In the genomic region with DNA sequence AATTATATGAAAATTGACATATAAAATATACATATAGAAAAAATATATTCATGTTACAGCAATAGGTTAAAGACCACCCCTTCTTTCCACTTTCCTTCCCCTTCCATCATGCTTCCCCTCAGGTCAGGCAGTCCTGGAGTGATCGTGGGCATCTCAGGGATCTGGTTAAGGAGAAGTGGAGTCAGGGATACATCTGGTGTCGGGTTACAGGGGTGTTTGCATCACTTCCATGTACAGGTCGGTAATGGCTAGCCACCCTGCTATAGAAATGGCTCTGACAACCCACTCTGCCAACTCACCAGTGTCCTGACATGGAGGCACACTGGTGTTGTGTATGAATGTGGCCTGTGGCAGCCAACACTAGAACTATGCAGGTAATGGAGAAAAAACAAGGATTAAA, we compare ENCODE assay signal across 34 cellular contexts.
"Had no signal": no experiment of that assay in that cellular context is flagged by ENCODE, and none has a peak within 500 bp of the region (broad histone marks: within the 10 kb centered on the region; RNA-seq: fewer than 3 reads in every experiment).

No MANE protein-coding gene starts in this region.

- H3K36me3 ChIP-seq: adrenal gland, cardiac muscle cell, colonic mucosa, WERI-Rb-1 had no signal

- DNase-seq: activated CD4-positive, alpha-beta memory T cell treated with anti-CD3 and anti-CD28 coated beads for 36 hours; activated CD4-positive, alpha-beta T cell treated with anti-CD3 and anti-CD28 coated beads for 36 hours; activated CD4-positive, alpha-beta T cell treated with anti-CD3 and anti-CD28 coated beads, Interleukin-2, amount 10 ng/mL, durations not matched to agents 24 days and 14 days; activated CD4-positive, CD25-positive, alpha-beta regulatory T cell; activated CD4-positive, CD25-positive, alpha-beta regulatory T cell treated with anti-CD3 and anti-CD28 coated beads, Interleukin-2, amount 50 U/mL, for 72 hours; activated CD8-positive, alpha-beta memory T cell treated with anti-CD3 and anti-CD28 coated beads, Interleukin-2, amount 10 ng/mL, durations not matched to agents 7 days and 5 days; activated CD8-positive, alpha-beta memory T cell treated with anti-CD3 and anti-CD28 coated beads, Interleukin-2, amount 50 U/mL, for 4 hours; activated effector memory CD4-positive, alpha-beta T cell treated with anti-CD3 and anti-CD28 coated beads, Interleukin-2, amount 50 U/mL, for 16 hours; activated naive CD4-positive, alpha-beta T cell treated with anti-CD3 and anti-CD28 coated beads for 36 hours; activated naive CD8-positive, alpha-beta T cell treated with anti-CD3 and anti-CD28 coated beads for 36 hours; activated naive CD8-positive, alpha-beta T cell treated with anti-CD3 and anti-CD28 coated beads, Interleukin-2, amount 50 U/mL, for 24 hours; activated T-cell treated with anti-CD3 and anti-CD28 coated beads, Interleukin-2, amount 50 U/mL, for 1 hour; activated T-cell treated with anti-CD3 and anti-CD28 coated beads, Interleukin-2, amount 50 U/mL, for 48 hours; adrenal gland; amygdala; aorta; body of pancreas; central memory CD4-positive, alpha-beta T cell; cerebellar nuclear complex; colonic mucosa; effector memory CD4-positive, alpha-beta T cell; endodermal cell; foreskin fibroblast; head of caudate nucleus; T-helper 17 cell; T1000; WERI-Rb-1 had no signal

- H3K9me3 ChIP-seq: adrenal gland, body of pancreas, colonic mucosa had no signal

- H3K9me3 Mint-ChIP-seq: activated CD4-positive, alpha-beta memory T cell treated with anti-CD3 and anti-CD28 coated beads for 36 hours; activated CD4-positive, alpha-beta T cell treated with anti-CD3 and anti-CD28 coated beads, Interleukin-2, amount 10 ng/mL, durations not matched to agents 24 days and 14 days; activated naive CD4-positive, alpha-beta T cell treated with anti-CD3 and anti-CD28 coated beads for 36 hours; activated naive CD4-positive, alpha-beta T cell treated with anti-CD3 and anti-CD28 coated beads, Interleukin-2, amount 50 U/mL, for 24 hours; activated naive CD8-positive, alpha-beta T cell treated with anti-CD3 and anti-CD28 coated beads for 36 hours; activated naive CD8-positive, alpha-beta T cell treated with anti-CD3 and anti-CD28 coated beads, Interleukin-2, amount 50 U/mL, for 24 hours; activated T-helper 1 cell treated with anti-CD3 and anti-CD28 coated beads, Interleukin-12 subunit alpha, Interleukin-12 subunit beta, Interleukin-2, Interleukin-4 antibody, amounts not matched to agents 30 ng/mL and 10 ng/mL and 1 ng/mL, durations not matched to agents 14 hours and 24 hours and 36 hours; activated T-helper 2 cell treated with anti-CD3 and anti-CD28 coated beads, Interferon-gamma antibody, Interleukin-2, Interleukin-4, amounts not matched to agents 10 μg/mL and 5 μg/mL and 100 μg/mL, durations not matched to agents 14 hours and 24 hours and 36 hours; endodermal cell; T-helper 2 cell treated with Interferon-gamma antibody and Interleukin-4, amounts not matched to agents 5 μg/mL and 100 μg/mL, for 36 hours had no signal

- H3K4me1 ChIP-seq: body of pancreas, colonic mucosa had no signal

- H3K27ac ChIP-seq: adrenal gland, body of pancreas, cardiac muscle cell, colonic mucosa, WERI-Rb-1 had no signal

- ATAC-seq: activated CD4-positive, alpha-beta T cell treated with anti-CD3 and anti-CD28 coated beads for 36 hours; activated CD8-positive, alpha-beta memory T cell treated with anti-CD3 and anti-CD28 coated beads, Interleukin-2, amount 10 ng/mL, durations not matched to agents 7 days and 5 days; activated CD8-positive, alpha-beta T cell treated with anti-CD3 and anti-CD28 coated beads, Interleukin-2, amount 10 ng/mL, durations not matched to agents 7 days and 5 days; activated naive CD8-positive, alpha-beta T cell treated with anti-CD3 and anti-CD28 coated beads, Interleukin-2, amount 50 U/mL, for 24 hours; body of pancreas; esophagus mucosa; T-helper 17 cell had no signal

- H3K4me1 Mint-ChIP-seq: activated CD4-positive, alpha-beta T cell treated with anti-CD3 and anti-CD28 coated beads for 36 hours; activated CD4-positive, alpha-beta T cell treated with anti-CD3 and anti-CD28 coated beads, Interleukin-2, amount 10 ng/mL, durations not matched to agents 24 days and 14 days; activated CD8-positive, alpha-beta memory T cell treated with anti-CD3 and anti-CD28 coated beads, Interleukin-2, amount 10 ng/mL, durations not matched to agents 7 days and 5 days; activated naive CD4-positive, alpha-beta T cell treated with anti-CD3 and anti-CD28 coated beads, Interleukin-2, amount 50 U/mL, for 24 hours; activated naive CD8-positive, alpha-beta T cell treated with anti-CD3 and anti-CD28 coated beads for 36 hours; activated naive CD8-positive, alpha-beta T cell treated with anti-CD3 and anti-CD28 coated beads, Interleukin-2, amount 50 U/mL, for 24 hours; T-helper 17 cell had no signal

- H3K27me3 Mint-ChIP-seq: activated CD4-positive, alpha-beta memory T cell treated with anti-CD3 and anti-CD28 coated beads for 36 hours; activated CD4-positive, alpha-beta T cell treated with anti-CD3 and anti-CD28 coated beads for 36 hours; activated naive CD4-positive, alpha-beta T cell treated with anti-CD3 and anti-CD28 coated beads, Interleukin-2, amount 50 U/mL, for 24 hours; activated naive CD8-positive, alpha-beta T cell treated with anti-CD3 and anti-CD28 coated beads for 36 hours; activated naive CD8-positive, alpha-beta T cell treated with anti-CD3 and anti-CD28 coated beads, Interleukin-2, amount 50 U/mL, for 24 hours had no signal

- H3K36me3 Mint-ChIP-seq: activated CD4-positive, alpha-beta memory T cell treated with anti-CD3 and anti-CD28 coated beads for 36 hours; activated CD8-positive, alpha-beta memory T cell treated with anti-CD3 and anti-CD28 coated beads, Interleukin-2, amount 10 ng/mL, durations not matched to agents 7 days and 5 days; activated naive CD4-positive, alpha-beta T cell treated with anti-CD3 and anti-CD28 coated beads, Interleukin-2, amount 50 U/mL, for 24 hours; activated naive CD8-positive, alpha-beta T cell treated with anti-CD3 and anti-CD28 coated beads for 36 hours had no signal

- H3K27me3 ChIP-seq: adrenal gland, body of pancreas, colonic mucosa had no signal

- H3K27ac Mint-ChIP-seq: activated CD4-positive, alpha-beta memory T cell treated with anti-CD3 and anti-CD28 coated beads for 36 hours; activated CD4-positive, alpha-beta T cell treated with anti-CD3 and anti-CD28 coated beads for 36 hours; activated CD4-positive, alpha-beta T cell treated with anti-CD3 and anti-CD28 coated beads, Interleukin-2, amount 10 ng/mL, durations not matched to agents 24 days and 14 days; activated CD8-positive, alpha-beta memory T cell treated with anti-CD3 and anti-CD28 coated beads, Interleukin-2, amount 10 ng/mL, durations not matched to agents 7 days and 5 days; activated CD8-positive, alpha-beta T cell treated with anti-CD3 and anti-CD28 coated beads, Interleukin-2, amount 10 ng/mL, durations not matched to agents 7 days and 5 days; activated naive CD4-positive, alpha-beta T cell treated with anti-CD3 and anti-CD28 coated beads for 36 hours; activated naive CD4-positive, alpha-beta T cell treated with anti-CD3 and anti-CD28 coated beads, Interleukin-2, amount 50 U/mL, for 24 hours; activated naive CD8-positive, alpha-beta T cell treated with anti-CD3 and anti-CD28 coated beads for 36 hours; activated naive CD8-positive, alpha-beta T cell treated with anti-CD3 and anti-CD28 coated beads, Interleukin-2, amount 50 U/mL, for 24 hours; activated T-helper 1 cell treated with anti-CD3 and anti-CD28 coated beads, Interleukin-12 subunit alpha, Interleukin-12 subunit beta, Interleukin-2, Interleukin-4 antibody, amounts not matched to agents 30 ng/mL and 10 ng/mL and 1 ng/mL, durations not matched to agents 14 hours and 24 hours and 36 hours; activated T-helper 2 cell treated with anti-CD3 and anti-CD28 coated beads, Interferon-gamma antibody, Interleukin-2, Interleukin-4, amounts not matched to agents 10 μg/mL and 5 μg/mL and 100 μg/mL, durations not matched to agents 14 hours and 24 hours and 36 hours; endodermal cell; T-helper 17 cell; T-helper 2 cell treated with Interferon-gamma antibody and Interleukin-4, amounts not matched to agents 5 μg/mL and 100 μg/mL, for 36 hours had no signal

- H3K4me3 ChIP-seq: adrenal gland, body of pancreas, cardiac muscle cell, colonic mucosa had no signal

- H3K4me3 Mint-ChIP-seq: activated CD4-positive, alpha-beta memory T cell treated with anti-CD3 and anti-CD28 coated beads for 36 hours; activated CD4-positive, alpha-beta T cell treated with anti-CD3 and anti-CD28 coated beads for 36 hours; activated CD4-positive, alpha-beta T cell treated with anti-CD3 and anti-CD28 coated beads, Interleukin-2, amount 10 ng/mL, durations not matched to agents 24 days and 14 days; activated CD8-positive, alpha-beta memory T cell treated with anti-CD3 and anti-CD28 coated beads, Interleukin-2, amount 10 ng/mL, durations not matched to agents 7 days and 5 days; activated CD8-positive, alpha-beta T cell treated with anti-CD3 and anti-CD28 coated beads, Interleukin-2, amount 10 ng/mL, durations not matched to agents 7 days and 5 days; activated naive CD4-positive, alpha-beta T cell treated with anti-CD3 and anti-CD28 coated beads for 36 hours; activated naive CD4-positive, alpha-beta T cell treated with anti-CD3 and anti-CD28 coated beads, Interleukin-2, amount 50 U/mL, for 24 hours; activated naive CD8-positive, alpha-beta T cell treated with anti-CD3 and anti-CD28 coated beads for 36 hours; activated naive CD8-positive, alpha-beta T cell treated with anti-CD3 and anti-CD28 coated beads, Interleukin-2, amount 50 U/mL, for 24 hours; activated T-helper 1 cell treated with anti-CD3 and anti-CD28 coated beads, Interleukin-12 subunit alpha, Interleukin-12 subunit beta, Interleukin-2, Interleukin-4 antibody, amounts not matched to agents 30 ng/mL and 10 ng/mL and 1 ng/mL, durations not matched to agents 14 hours and 24 hours and 36 hours; endodermal cell; T-helper 17 cell; T-helper 2 cell treated with Interferon-gamma antibody and Interleukin-4, amounts not matched to agents 5 μg/mL and 100 μg/mL, for 36 hours had no signal
